In the genomic region with DNA sequence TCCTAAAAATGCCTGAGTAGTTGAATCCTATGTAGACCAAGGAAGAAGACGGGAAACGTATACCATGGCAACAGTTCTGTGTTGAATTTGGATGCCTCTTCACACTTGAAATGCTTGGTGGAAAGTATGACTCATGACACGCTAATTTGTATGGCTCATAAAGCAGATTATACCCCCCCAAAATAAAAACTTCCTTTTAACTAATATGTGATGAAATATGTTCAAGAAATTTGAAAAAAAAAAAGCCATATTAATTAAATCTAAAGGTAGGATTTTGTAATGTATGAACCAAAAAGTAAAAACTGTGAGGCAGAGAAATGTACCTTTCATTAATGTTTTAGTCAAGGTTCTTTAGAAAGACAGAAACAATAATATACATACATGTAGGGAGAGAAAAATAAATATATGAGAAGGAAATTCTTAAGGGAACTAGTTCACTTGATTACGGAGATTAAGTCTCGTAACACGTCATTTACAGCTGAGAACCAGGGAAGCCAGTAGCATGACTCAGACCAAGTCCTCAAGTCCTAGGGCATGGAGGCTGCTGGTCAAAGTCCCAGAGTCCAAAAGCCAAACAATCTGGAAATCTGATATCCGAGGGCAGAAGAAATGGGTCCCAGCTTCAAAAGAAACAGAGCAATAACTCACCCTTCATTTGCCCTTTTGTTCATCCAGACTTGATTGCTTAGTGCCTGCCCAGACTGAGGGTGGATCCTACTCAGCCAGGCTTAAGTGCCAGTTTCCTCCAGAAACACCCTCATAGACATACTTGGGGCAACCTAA, we compare ENCODE assay signal across 11 cellular contexts.
DNase-seq lines count a peak whose midpoint lies in the region; FAIRE-seq and TF ChIP-seq lines count a peak whose summit lies in the region.
"Had no signal": no experiment of that assay in that cellular context is flagged by ENCODE, and none has a peak within 500 bp of the region (broad histone marks: within the 10 kb centered on the region; RNA-seq: fewer than 3 reads in every experiment).

No MANE protein-coding gene starts in this region.

- H4K20me1 ChIP-seq in OCI-LY7 (ENCODE audit: insufficient read depth, low read length) = no peaks in the 10 kb centered on the region

- H3K27ac ChIP-seq in OCI-LY7 (ENCODE audit: low read depth, low read length, poor library complexity, severe bottlenecking) = no peak overlapping the region

- no peak overlapping the region for H3K4me2 ChIP-seq in OCI-LY7 (ENCODE audit: low read length)

- no peak overlapping the region for H2AFZ ChIP-seq in OCI-LY7 (ENCODE audit: low read length)

- H3K4me1 ChIP-seq in OCI-LY7 (ENCODE audit: insufficient read depth, low read length, poor library complexity, severe bottlenecking) = no peaks in the 10 kb centered on the region

- no TSS peak for BruUV-seq in OCI-LY7 (replicated peaks; lab: Mats Ljungman, UMichigan)

- TF ChIP-seq CTCF in astrocyte of the cerebellum (IDR thresholded peaks at IDR 0.05; ENCODE audit: low read depth, low read length, missing control alignments) = no peak
- TF ChIP-seq CTCF in OCI-LY7 (conservative IDR thresholded peaks at IDR 0.05; ENCODE audit: low read length) = no peak

- FAIRE-seq in islet of Langerhans (lab: Jason Lieb, UNC) = peak; percentile 61

- H3K36me3 ChIP-seq in OCI-LY7 (ENCODE audit: insufficient read depth, low read length) = no peaks in the 10 kb centered on the region

- no peaks in the 10 kb centered on the region for H3K9me2 ChIP-seq in OCI-LY7 (ENCODE audit: insufficient read depth, low read length)

- CTCF ChIA-PET in OCI-LY7 (lab: Charles Lee; ENCODE audit: unreplicated experiment) = no interaction called here

- H3K9me3 ChIP-seq in OCI-LY7 (ENCODE audit: low read length) = no peaks in the 10 kb centered on the region

- intact Hi-C loops in OCI-LY7 (cut with micrococcal nuclease; ENCODE audit: unreplicated experiment) = no loop called here

- DNase-seq in AG08396 (ENCODE audit: low spot score) (peak; percentile 52), HT1080 (ENCODE audit: low read depth) (peak; percentile 81), astrocyte of the cerebellum (ENCODE audit: low read depth) (peak; percentile 96), OCI-LY7 (ENCODE audit: low spot score) (no peak), NCI-H187 (lab: John Stamatoyannopoulos, UW) (no peak), GF-D8 (lab: John Stamatoyannopoulos, UW) (no peak), cerebellar nuclear complex (lab: John Stamatoyannopoulos, UW) (no peak)
- DNase-seq: activated gamma-delta T cell, DMS79, hypothalamus had no signal

- H3K4me3 ChIP-seq in astrocyte of the cerebellum (ENCODE audit: low read depth, low read length) (no peak overlapping the region), OCI-LY7 (ENCODE audit: low read depth, low read length, poor library complexity, severe bottlenecking) (no peak overlapping the region)

- no peaks in the 10 kb centered on the region for H3K79me2 ChIP-seq in OCI-LY7 (ENCODE audit: insufficient read depth, low read depth, low read length)

- POLR2A ChIA-PET in OCI-LY7 (lab: Charles Lee) = no interaction called here

- in situ Hi-C loops in astrocyte of the cerebellum (cut with HindIII; ENCODE audit: low sequenced_read_pairs) = no loop called here

Comparison
In these comparisons a context has a peak if more than half of its experiments do, and no peak if none do; other contexts are left out.
1. DNase-seq: peak in AG08396 (single experiment), HT1080 (single experiment) and astrocyte of the cerebellum (single experiment); none in OCI-LY7 (single experiment), NCI-H187 (0 of 2), GF-D8 (single experiment) and cerebellar nuclear complex (0 of 2).